9 cellular contexts compared by ENCODE assay signal in genomic region chr7:151063212-151063561, GRCh38. TPM values are rescaled to one million over a fixed set of nuclear protein-coding genes. Genes with fewer than 3 reads are reported as not detected.
DNase-seq lines count a peak whose midpoint lies in the region; ATAC-seq and TF ChIP-seq lines count a peak whose summit lies in the region.
"Had no signal": no experiment of that assay in that cellular context is flagged by ENCODE, and none has a peak within 500 bp of the region (broad histone marks: within the 10 kb centered on the region; RNA-seq: fewer than 3 reads in every experiment).

No MANE protein-coding gene starts in this region.

- peaks cover 48% of the 10 kb centered on the region for H3K36me3 ChIP-seq in BE2C
- H3K36me3 ChIP-seq in heart left ventricle = peaks cover 0 to 48% (median 44%) of the 10 kb centered on the region in 9 donors
- H3K36me3 ChIP-seq in ovary = no peaks in the 10 kb centered on the region

- H3K27me3 ChIP-seq in BE2C (no peaks in the 10 kb centered on the region), heart left ventricle (no peaks in the 10 kb centered on the region), ovary (no peaks in the 10 kb centered on the region)

- H3K4me3 Mint-ChIP-seq in WTC11 = peak overlapping the region; percentile 64

- DNase-seq in BE2C = no peak
- DNase-seq in WTC11 (ENCODE audit: low spot score) = peak; percentile 24
- no peak for DNase-seq in heart left ventricle
- peak in 3 of 5 donors; percentile 66 to 78 (median 73) for DNase-seq in ovary
- DNase-seq in stimulated activated CD4-positive, alpha-beta T cell treated with anti-CD3 and anti-CD28 coated beads, Interleukin-4, amount 100 ng/mL, for 1 hour = no peak
- no peak for DNase-seq in NCI-H1694 (lab: John Stamatoyannopoulos, UW)
- DNase-seq in activated CD4-positive, CD25-positive, alpha-beta regulatory T cell treated with anti-CD3 and anti-CD28 coated beads, Interleukin-2, amount 50 U/mL, for 72 hours = no peak
- DNase-seq: activated CD8-positive, alpha-beta memory T cell treated with anti-CD3 and anti-CD28 coated beads, Interleukin-2, amount 50 U/mL, for 4 hours had no signal

- H3K9me3 Mint-ChIP-seq in WTC11 = no peaks in the 10 kb centered on the region

- H3K4me1 ChIP-seq in BE2C (peaks cover 19% of the 10 kb centered on the region), heart left ventricle (peaks cover 9 to 46% (median 39%) of the 10 kb centered on the region in 12 donors), ovary (ENCODE audit: insufficient read depth) (peaks cover 22% of the 10 kb centered on the region)

- peaks cover 37% of the 10 kb centered on the region for H3K4me1 Mint-ChIP-seq in WTC11

- H3K27ac ChIP-seq in heart left ventricle (peak overlapping the region in 9 of 12 donors; percentile 46 to 99 (median 70)), ovary (peak overlapping the region in 1 of 2 donors; percentile 57)

- no peak for TF ChIP-seq EP300 in ovary (IDR thresholded peaks at IDR 0.05)

- H3K27me3 Mint-ChIP-seq in WTC11 (ENCODE audit: low read depth) = peaks cover 2% of the 10 kb centered on the region; the same call in 1 of the 2 replicates

- ATAC-seq in WTC11 (no peak), heart left ventricle (no peak), HG03159 (IDR thresholded peaks at IDR 0.05; ENCODE audit: unreplicated experiment) (no peak)

- 28 to 54% (median 45%) methylated on average over 5 to 11 of the region's 11 CpGs for WGBS in heart left ventricle, 4 donors
- 8 to 13% (median 11%) methylated on average over 11 of the region's 11 CpGs for WGBS in ovary, 3 donors

- no peak for TF ChIP-seq POLR2A in heart left ventricle (IDR thresholded peaks at IDR 0.05)
- no peak for TF ChIP-seq POLR2A in ovary (IDR thresholded peaks at IDR 0.05)

- H3K9me3 ChIP-seq in BE2C (no peaks in the 10 kb centered on the region), heart left ventricle (no peaks in the 10 kb centered on the region), ovary (no peaks in the 10 kb centered on the region)

- TF ChIP-seq CTCF in BE2C (IDR thresholded peaks at IDR 0.05; ENCODE audit: low read depth, low read length) (no peak), WTC11 (IDR thresholded peaks at IDR 0.05) (no peak), heart left ventricle (IDR thresholded peaks at IDR 0.05) (no peak), ovary (IDR thresholded peaks at IDR 0.05) (no peak)

- peaks cover 19% of the 10 kb centered on the region for H3K36me3 Mint-ChIP-seq in WTC11

- intact Hi-C loops in heart left ventricle (cut with DNase I) (loop anchor here in 2 of 10 donors (1.0 to 10.0 kb wide), 2 partner anchors 16 to 52 kb away; no protein-coding TSS in a partner anchor), ovary (cut with DNase I) (no loop called here)

- POLR2A ChIA-PET in WTC11 (lab: Charles Lee) = interaction anchor here (0.6 to 2.3 kb wide), 11 partner anchors 12 to 1528 kb away, joined by 3 to 13 read pairs (median 8); partner anchors contain the start of genes ABCB8, ABCF2, FASTK and TMUB1

- H3K4me3 ChIP-seq in BE2C (ENCODE audit: low read depth, low read length) = peak overlapping the region; percentile 94
- peak overlapping the region in 6 of 12 donors; percentile 23 to 30 (median 26) for H3K4me3 ChIP-seq in heart left ventricle
- H3K4me3 ChIP-seq in ovary = peak overlapping the region; percentile 28

- H3K27ac Mint-ChIP-seq in WTC11 = no peak overlapping the region

- CTCF ChIA-PET in WTC11 (lab: Charles Lee) = interaction anchor here (0.6 to 2.6 kb wide), 28 partner anchors 12 to 181 kb away, joined by 3 to 36 read pairs (median 6); partner anchors contain the start of genes ABCB8, FASTK and H2BK1

TF ChIP-seq in WTC11, 78 proteins besides CTCF, POLR2A, EP300 and RAD21 (continues in another document):
- TF ChIP-seq, protein P1, sequence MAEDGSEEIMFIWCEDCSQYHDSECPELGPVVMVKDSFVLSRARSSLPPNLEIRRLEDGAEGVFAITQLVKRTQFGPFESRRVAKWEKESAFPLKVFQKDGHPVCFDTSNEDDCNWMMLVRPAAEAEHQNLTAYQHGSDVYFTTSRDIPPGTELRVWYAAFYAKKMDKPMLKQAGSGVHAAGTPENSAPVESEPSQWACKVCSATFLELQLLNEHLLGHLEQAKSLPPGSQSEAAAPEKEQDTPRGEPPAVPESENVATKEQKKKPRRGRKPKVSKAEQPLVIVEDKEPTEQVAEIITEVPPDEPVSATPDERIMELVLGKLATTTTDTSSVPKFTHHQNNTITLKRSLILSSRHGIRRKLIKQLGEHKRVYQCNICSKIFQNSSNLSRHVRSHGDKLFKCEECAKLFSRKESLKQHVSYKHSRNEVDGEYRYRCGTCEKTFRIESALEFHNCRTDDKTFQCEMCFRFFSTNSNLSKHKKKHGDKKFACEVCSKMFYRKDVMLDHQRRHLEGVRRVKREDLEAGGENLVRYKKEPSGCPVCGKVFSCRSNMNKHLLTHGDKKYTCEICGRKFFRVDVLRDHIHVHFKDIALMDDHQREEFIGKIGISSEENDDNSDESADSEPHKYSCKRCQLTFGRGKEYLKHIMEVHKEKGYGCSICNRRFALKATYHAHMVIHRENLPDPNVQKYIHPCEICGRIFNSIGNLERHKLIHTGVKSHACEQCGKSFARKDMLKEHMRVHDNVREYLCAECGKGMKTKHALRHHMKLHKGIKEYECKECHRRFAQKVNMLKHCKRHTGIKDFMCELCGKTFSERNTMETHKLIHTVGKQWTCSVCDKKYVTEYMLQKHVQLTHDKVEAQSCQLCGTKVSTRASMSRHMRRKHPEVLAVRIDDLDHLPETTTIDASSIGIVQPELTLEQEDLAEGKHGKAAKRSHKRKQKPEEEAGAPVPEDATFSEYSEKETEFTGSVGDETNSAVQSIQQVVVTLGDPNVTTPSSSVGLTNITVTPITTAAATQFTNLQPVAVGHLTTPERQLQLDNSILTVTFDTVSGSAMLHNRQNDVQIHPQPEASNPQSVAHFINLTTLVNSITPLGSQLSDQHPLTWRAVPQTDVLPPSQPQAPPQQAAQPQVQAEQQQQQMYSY (CRISPR knock-in tag; IDR thresholded peaks at IDR 0.05) = no peak
- TF ChIP-seq, protein P2, sequence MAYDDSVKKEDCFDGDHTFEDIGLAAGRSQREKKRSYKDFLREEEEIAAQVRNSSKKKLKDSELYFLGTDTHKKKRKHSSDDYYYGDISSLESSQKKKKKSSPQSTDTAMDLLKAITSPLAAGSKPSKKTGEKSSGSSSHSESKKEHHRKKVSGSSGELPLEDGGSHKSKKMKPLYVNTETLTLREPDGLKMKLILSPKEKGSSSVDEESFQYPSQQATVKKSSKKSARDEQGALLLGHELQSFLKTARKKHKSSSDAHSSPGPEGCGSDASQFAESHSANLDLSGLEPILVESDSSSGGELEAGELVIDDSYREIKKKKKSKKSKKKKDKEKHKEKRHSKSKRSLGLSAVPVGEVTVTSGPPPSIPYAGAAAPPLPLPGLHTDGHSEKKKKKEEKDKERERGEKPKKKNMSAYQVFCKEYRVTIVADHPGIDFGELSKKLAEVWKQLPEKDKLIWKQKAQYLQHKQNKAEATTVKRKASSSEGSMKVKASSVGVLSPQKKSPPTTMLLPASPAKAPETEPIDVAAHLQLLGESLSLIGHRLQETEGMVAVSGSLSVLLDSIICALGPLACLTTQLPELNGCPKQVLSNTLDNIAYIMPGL (CRISPR knock-in tag; IDR thresholded peaks at IDR 0.05) = 0 out of 2 replicates have a peak, but pooled peaks have one; percentile 8

RNA-seq across cellular contexts. Expression of gene SLC4A2, which starts 3.8 kb away (rescaled TPM):
- 621 TPM for polyA plus RNA-seq in BE2C (2012; ENCODE audit: insufficient read depth, insufficient read length, low read depth)
- 131 to 164 TPM (median 131 TPM) in 3 replicates for total RNA-seq in WTC11 (2021)
- total RNA-seq in heart left ventricle = 10 to 100 TPM; 44.1 to 84.3 (median 54.8) TPM
- 100 to 1,000 TPM in 1 of 2 donors, 10 to 100 TPM in 1; 68.3 to 113 TPM for polyA plus RNA-seq in heart left ventricle
- 100 to 1,000 TPM in 4 of 7 donors, 10 to 100 TPM in 3; 55.6 to 127 (median 108) TPM for total RNA-seq in ovary
- 10 to 100 TPM; 10.5 to 53.2 TPM for polyA plus RNA-seq in ovary

RNA-seq across cellular contexts. Expression of gene CDK5, which starts 5.5 kb away (rescaled TPM):
- 56.3 TPM for polyA plus RNA-seq in BE2C (2012; ENCODE audit: insufficient read depth, insufficient read length, low read depth)
- total RNA-seq in WTC11 (2021) = 23.6 to 27.8 TPM (median 24.5 TPM) in 3 replicates
- total RNA-seq in heart left ventricle = 10 to 100 TPM in 1 of 9 donors, 1 to 10 TPM in 8; 5.6 to 13.7 (median 8.5) TPM
- polyA plus RNA-seq in heart left ventricle = 1 to 10 TPM; 6.2 to 7.6 TPM
- 1 to 10 TPM; 2.7 to 5.9 (median 4.1) TPM for total RNA-seq in ovary
- polyA plus RNA-seq in ovary = 1 to 10 TPM; 3.8 to 9.4 TPM

RNA-seq across cellular contexts. Expression of gene ASIC3, which starts 14.9 kb away (rescaled TPM):
- 5.9 TPM for polyA plus RNA-seq in BE2C (2012; ENCODE audit: insufficient read depth, insufficient read length, low read depth)
- total RNA-seq in WTC11 (2021) (3.4 to 5.5 TPM (median 5.2 TPM) in 3 replicates), heart left ventricle (1 to 10 TPM; 2.7 to 8.2 (median 4.8) TPM), ovary (1 to 10 TPM; 2.5 to 9.4 (median 4.5) TPM)
- polyA plus RNA-seq in heart left ventricle (10 to 100 TPM in 1 of 2 donors, 1 to 10 TPM in 1; 2.8 to 12.9 TPM), ovary (1 to 10 TPM; 1.0 to 2.9 TPM)

RNA-seq across cellular contexts. Expression of gene FASTK, which starts 17.4 kb away (rescaled TPM):
- 267 TPM for polyA plus RNA-seq in BE2C (2012; ENCODE audit: insufficient read depth, insufficient read length, low read depth)
- total RNA-seq in WTC11 (2021) (62.1 to 70.2 TPM (median 67.7 TPM) in 3 replicates), heart left ventricle (100 to 1,000 TPM in 2 of 9 donors, 10 to 100 TPM in 7; 59.9 to 124 (median 77.7) TPM), ovary (10 to 100 TPM; 58.0 to 93.3 (median 75.8) TPM)
- polyA plus RNA-seq in heart left ventricle (100 to 1,000 TPM in 1 of 2 donors, 10 to 100 TPM in 1; 75.7 to 168 TPM), ovary (10 to 100 TPM in 1 of 2 donors, 1 to 10 TPM in 1; 5.4 to 95.2 TPM)

RNA-seq across cellular contexts. Expression of gene TMUB1, which starts 20.1 kb away (rescaled TPM):
- polyA plus RNA-seq in BE2C (2012; ENCODE audit: insufficient read depth, insufficient read length, low read depth) = 203 TPM
- total RNA-seq in WTC11 (2021) (61.3 to 72.8 TPM (median 62.5 TPM) in 3 replicates), heart left ventricle (10 to 100 TPM; 21.8 to 62.8 (median 26.7) TPM), ovary (10 to 100 TPM; 19.0 to 40.3 (median 33.8) TPM)
- polyA plus RNA-seq in heart left ventricle (10 to 100 TPM; 66.1 to 82.6 TPM), ovary (10 to 100 TPM in 1 of 2 donors, 1 to 10 TPM in 1; 1.9 to 28.8 TPM)

Comparison
In these comparisons a context has a peak if more than half of its experiments do, and no peak if none do; other contexts are left out.
1. DNase-seq: peak in WTC11 (single experiment) and ovary (3 of 5); none in BE2C (single experiment), heart left ventricle (0 of 5), stimulated activated CD4-positive, alpha-beta T cell treated with anti-CD3 and anti-CD28 coated beads, Interleukin-4, amount 100 ng/mL, for 1 hour (single experiment), NCI-H1694 (single experiment) and activated CD4-positive, CD25-positive, alpha-beta regulatory T cell treated with anti-CD3 and anti-CD28 coated beads, Interleukin-2, amount 50 U/mL, for 72 hours (single experiment).